ENCODE assay signal across 22 cellular contexts in genomic region chr3:116607205-116607604, GRCh38.
"Had no signal": no experiment of that assay in that cellular context is flagged by ENCODE, and none has a peak within 500 bp of the region (broad histone marks: within the 10 kb centered on the region; RNA-seq: fewer than 3 reads in every experiment).

No MANE protein-coding gene starts in this region.

- H3K27me3 ChIP-seq: adrenal gland, ascending aorta, brain microvascular endothelial cell, colonic mucosa, ovary, SJSA1, upper lobe of left lung had no signal

- H3K4me3 Mint-ChIP-seq: activated CD8-positive, alpha-beta T cell treated with anti-CD3 and anti-CD28 coated beads, Interleukin-2, amount 10 ng/mL, durations not matched to agents 7 days and 5 days; activated naive CD8-positive, alpha-beta T cell; activated T-helper 17 cell treated with anti-CD3 and anti-CD28 coated beads, Interleukin-2, amount 50 U/mL, for 72 hours; central memory CD8-positive, alpha-beta T cell; memory B cell; stimulated activated memory B cell treated with anti-CD40 and anti-IgM and Interleukin-4, amounts not matched to agents 10 μg/mL and 1 μg/mL and 100 μg/mL, for 72 hours had no signal

- H3K4me3 ChIP-seq: adrenal gland, ascending aorta, colonic mucosa, ovary, SJSA1, upper lobe of left lung had no signal

- H3K4me1 Mint-ChIP-seq: activated T-helper 17 cell treated with anti-CD3 and anti-CD28 coated beads, Interleukin-2, amount 50 U/mL, for 72 hours; central memory CD8-positive, alpha-beta T cell; memory B cell; stimulated activated memory B cell treated with anti-CD40 and anti-IgM and Interleukin-4, amounts not matched to agents 10 μg/mL and 1 μg/mL and 100 μg/mL, for 72 hours had no signal

- DNase-seq: activated CD4-positive, alpha-beta T cell treated with anti-CD3 and anti-CD28 coated beads for 1 hour; activated CD4-positive, alpha-beta T cell treated with anti-CD3 and anti-CD28 coated beads, Interleukin-2, amount 50 U/mL, for 1 hour; activated CD8-positive, alpha-beta T cell treated with anti-CD3 and anti-CD28 coated beads, Interleukin-2, amount 10 ng/mL, durations not matched to agents 7 days and 5 days; activated naive CD4-positive, alpha-beta T cell; activated T-cell treated with anti-CD3 and anti-CD28 coated beads, Interleukin-2, amount 50 U/mL, for 1 hour; adrenal gland; brain microvascular endothelial cell; colonic mucosa; ovary; small intestine; stimulated activated CD4-positive, alpha-beta T cell treated with anti-CD3 and anti-CD28 coated beads, Interleukin-15, amount 100 ng/mL, for 24 hours; T-helper 1 cell; upper lobe of left lung had no signal

- H3K4me1 ChIP-seq: adrenal gland, ascending aorta, colonic mucosa, SJSA1, upper lobe of left lung had no signal

- H3K27me3 Mint-ChIP-seq: activated naive CD8-positive, alpha-beta T cell; activated T-helper 17 cell treated with anti-CD3 and anti-CD28 coated beads, Interleukin-2, amount 50 U/mL, for 72 hours; central memory CD8-positive, alpha-beta T cell; memory B cell; stimulated activated memory B cell treated with anti-CD40 and anti-IgM and Interleukin-4, amounts not matched to agents 10 μg/mL and 1 μg/mL and 100 μg/mL, for 72 hours had no signal

- ATAC-seq: activated CD8-positive, alpha-beta T cell treated with anti-CD3 and anti-CD28 coated beads, Interleukin-2, amount 10 ng/mL, durations not matched to agents 7 days and 5 days; activated T-helper 17 cell treated with anti-CD3 and anti-CD28 coated beads, Interleukin-2, amount 50 U/mL, for 72 hours; sciatic nerve; stimulated activated memory B cell treated with anti-CD40 and anti-IgM and Interleukin-4, amounts not matched to agents 10 μg/mL and 1 μg/mL and 100 μg/mL, for 72 hours had no signal

- H3K36me3 ChIP-seq: adrenal gland, ascending aorta, brain microvascular endothelial cell, colonic mucosa, ovary, SJSA1, upper lobe of left lung had no signal

- H3K9me3 ChIP-seq: adrenal gland, ascending aorta, colonic mucosa, ovary, SJSA1, upper lobe of left lung had no signal

- H3K36me3 Mint-ChIP-seq: activated naive CD8-positive, alpha-beta T cell; memory B cell; stimulated activated memory B cell treated with anti-CD40 and anti-IgM and Interleukin-4, amounts not matched to agents 10 μg/mL and 1 μg/mL and 100 μg/mL, for 72 hours had no signal

- H3K27ac Mint-ChIP-seq: activated CD8-positive, alpha-beta T cell treated with anti-CD3 and anti-CD28 coated beads, Interleukin-2, amount 10 ng/mL, durations not matched to agents 7 days and 5 days; activated naive CD8-positive, alpha-beta T cell; activated T-helper 17 cell treated with anti-CD3 and anti-CD28 coated beads, Interleukin-2, amount 50 U/mL, for 72 hours; memory B cell; stimulated activated memory B cell treated with anti-CD40 and anti-IgM and Interleukin-4, amounts not matched to agents 10 μg/mL and 1 μg/mL and 100 μg/mL, for 72 hours had no signal

- H3K27ac ChIP-seq: adrenal gland, ascending aorta, brain microvascular endothelial cell, colonic mucosa, epithelial cell of prostate, ovary, SJSA1, upper lobe of left lung had no signal
